Comparison of ENCODE assay signal across 1 cellular context in genomic region chr5:125396462-125396861, GRCh38.
A peak's percentile ranks its signal among the peaks of the same experiment; 100 is the strongest.
TF ChIP-seq lines count a peak whose summit lies in the region.

No MANE protein-coding gene starts in this region.

TF ChIP-seq in H1, 55 proteins besides CTCF, POLR2A, EP300 and RAD21 (continued from another document):
- no peak for TF ChIP-seq FOSL1 (IDR thresholded peaks at IDR 0.05; ENCODE audit: insufficient read depth, low read depth, low read length)
- no peak for TF ChIP-seq PHF8 (conservative IDR thresholded peaks at IDR 0.05; ENCODE audit: low read depth, low read length)
- no peak for TF ChIP-seq CHD1 (IDR thresholded peaks at IDR 0.05; ENCODE audit: low read depth, low read length)
- no peak for TF ChIP-seq SIX5 (IDR thresholded peaks at IDR 0.05; ENCODE audit: low read depth, low read length)
- TF ChIP-seq CEBPB (IDR thresholded peaks at IDR 0.05; ENCODE audit: low read depth, low read length) = peak; percentile 53; the same call in 1 of the 2 replicates
